In genomic region chr9:116763665-116764064, GRCh38 we compare ENCODE assay signal across 26 cellular contexts.
"Had no signal": no experiment of that assay in that cellular context is flagged by ENCODE, and none has a peak within 500 bp of the region (broad histone marks: within the 10 kb centered on the region; RNA-seq: fewer than 3 reads in every experiment).

No MANE protein-coding gene starts in this region.

- H3K27ac ChIP-seq: left ventricle myocardium inferior, pancreas, prostate gland, skin epidermis, suprapubic skin, thoracic aorta, tibial artery, upper lobe of right lung had no signal

- H3K9me3 Mint-ChIP-seq: naive thymus-derived CD4-positive, alpha-beta T cell; natural killer cell treated with Interleukin-12 subunit alpha and Interleukin-12 subunit beta and Interleukin-15 and Interleukin-18, amount 100 ng/mL, for 72 hours; stimulated activated naive B cell treated with anti-CD40 and anti-IgM and Interleukin-4, amounts not matched to agents 10 μg/mL and 1 μg/mL and 100 μg/mL, for 72 hours; stimulated activated naive CD8-positive, alpha-beta T cell treated with anti-CD3 and anti-CD28 coated beads, Interleukin-15, Interleukin-2, amounts not matched to agents 100 ng/mL and 50 ng/mL, for 24 hours had no signal

- H3K4me1 ChIP-seq: left ventricle myocardium inferior, pancreas, prostate gland, suprapubic skin, tibial artery, upper lobe of right lung had no signal

- H3K4me3 ChIP-seq: left ventricle myocardium inferior, lung, mucosa of descending colon, pancreas, prostate gland, skin epidermis, suprapubic skin, thoracic aorta, tibial artery, upper lobe of right lung had no signal

- DNase-seq: islet precursor cell; left ventricle myocardium inferior; mesendoderm; midbrain; mucosa of descending colon; naive thymus-derived CD4-positive, alpha-beta T cell; pancreas; posterior cingulate gyrus; retina; right cardiac atrium; stimulated activated CD4-positive, alpha-beta T cell treated with anti-CD3 and anti-CD28 coated beads, Interleukin-12 subunit alpha, Interleukin-12 subunit beta, amount 100 ng/mL, for 4 hours; stimulated activated CD4-positive, alpha-beta T cell treated with anti-CD3 and anti-CD28 coated beads, Interleukin-15, amount 100 ng/mL, for 24 hours; stimulated activated CD4-positive, alpha-beta T cell treated with anti-CD3 and anti-CD28 coated beads, Interleukin-2, amount 100 ng/mL, for 24 hours; stimulated activated CD4-positive, alpha-beta T cell treated with anti-CD3 and anti-CD28 coated beads, Interleukin-4, amount 100 ng/mL, for 1 hour; stimulated activated naive B cell treated with anti-CD40 and anti-IgM and Interleukin-4, amounts not matched to agents 10 μg/mL and 1 μg/mL and 100 μg/mL, for 72 hours; tibial artery; trophoblast cell; upper lobe of right lung had no signal

- H3K27me3 Mint-ChIP-seq: naive thymus-derived CD4-positive, alpha-beta T cell; natural killer cell treated with Interleukin-12 subunit alpha and Interleukin-12 subunit beta and Interleukin-15 and Interleukin-18, amount 100 ng/mL, for 72 hours; stimulated activated naive B cell treated with anti-CD40 and anti-IgM and Interleukin-4, amounts not matched to agents 10 μg/mL and 1 μg/mL and 100 μg/mL, for 72 hours; stimulated activated naive CD8-positive, alpha-beta T cell treated with anti-CD3 and anti-CD28 coated beads, Interleukin-15, Interleukin-2, amounts not matched to agents 100 ng/mL and 50 ng/mL, for 24 hours had no signal

- H3K4me1 Mint-ChIP-seq: naive thymus-derived CD4-positive, alpha-beta T cell; stimulated activated naive B cell treated with anti-CD40 and anti-IgM and Interleukin-4, amounts not matched to agents 10 μg/mL and 1 μg/mL and 100 μg/mL, for 72 hours had no signal

- H3K4me3 Mint-ChIP-seq: naive thymus-derived CD4-positive, alpha-beta T cell; natural killer cell treated with Interleukin-12 subunit alpha and Interleukin-12 subunit beta and Interleukin-15 and Interleukin-18, amount 100 ng/mL, for 72 hours; stimulated activated naive B cell treated with anti-CD40 and anti-IgM and Interleukin-4, amounts not matched to agents 10 μg/mL and 1 μg/mL and 100 μg/mL, for 72 hours; stimulated activated naive CD8-positive, alpha-beta T cell treated with anti-CD3 and anti-CD28 coated beads, Interleukin-15, Interleukin-2, amounts not matched to agents 100 ng/mL and 50 ng/mL, for 24 hours had no signal

- H3K27me3 ChIP-seq: pancreas, suprapubic skin, tibial artery, upper lobe of right lung had no signal

- H3K27ac Mint-ChIP-seq: naive thymus-derived CD4-positive, alpha-beta T cell; natural killer cell treated with Interleukin-12 subunit alpha and Interleukin-12 subunit beta and Interleukin-15 and Interleukin-18, amount 100 ng/mL, for 72 hours; stimulated activated naive B cell treated with anti-CD40 and anti-IgM and Interleukin-4, amounts not matched to agents 10 μg/mL and 1 μg/mL and 100 μg/mL, for 72 hours; stimulated activated naive CD8-positive, alpha-beta T cell treated with anti-CD3 and anti-CD28 coated beads, Interleukin-15, Interleukin-2, amounts not matched to agents 100 ng/mL and 50 ng/mL, for 24 hours had no signal

- ATAC-seq: mucosa of descending colon; naive thymus-derived CD4-positive, alpha-beta T cell; natural killer cell treated with Interleukin-12 subunit alpha and Interleukin-12 subunit beta and Interleukin-15 and Interleukin-18, amount 100 ng/mL, for 72 hours; pancreas; right cardiac atrium; sciatic nerve; stimulated activated naive B cell treated with anti-CD40 and anti-IgM and Interleukin-4, amounts not matched to agents 10 μg/mL and 1 μg/mL and 100 μg/mL, for 72 hours; upper lobe of right lung had no signal

- H3K36me3 Mint-ChIP-seq: naive thymus-derived CD4-positive, alpha-beta T cell; natural killer cell treated with Interleukin-12 subunit alpha and Interleukin-12 subunit beta and Interleukin-15 and Interleukin-18, amount 100 ng/mL, for 72 hours; stimulated activated naive B cell treated with anti-CD40 and anti-IgM and Interleukin-4, amounts not matched to agents 10 μg/mL and 1 μg/mL and 100 μg/mL, for 72 hours had no signal

- H3K36me3 ChIP-seq: left ventricle myocardium inferior, pancreas, prostate gland, suprapubic skin, thoracic aorta, tibial artery, upper lobe of right lung had no signal

- H3K9me3 ChIP-seq: left ventricle myocardium inferior, mucosa of descending colon, pancreas, prostate gland, suprapubic skin, thoracic aorta, tibial artery, upper lobe of right lung had no signal
